In genomic region chr17:68229619-68230018, GRCh38 we compare ENCODE assay signal across 19 cellular contexts.
"Had no signal": no experiment of that assay in that cellular context is flagged by ENCODE, and none has a peak within 500 bp of the region (broad histone marks: within the 10 kb centered on the region; RNA-seq: fewer than 3 reads in every experiment).

No MANE protein-coding gene starts in this region.

- H3K4me3 ChIP-seq: ascending aorta, breast epithelium, gastrocnemius medialis, heart left ventricle, mucosa of descending colon, stomach, thoracic aorta had no signal

- H3K27ac ChIP-seq: ascending aorta, stomach, thoracic aorta had no signal

- H3K9me3 ChIP-seq: ascending aorta, breast epithelium, gastrocnemius medialis, heart left ventricle, mucosa of descending colon, stomach, thoracic aorta had no signal

- ATAC-seq: effector memory CD8-positive, alpha-beta T cell; gastrocnemius medialis; left colon; mucosa of descending colon; naive thymus-derived CD8-positive, alpha-beta T cell had no signal

- H3K27me3 ChIP-seq: ascending aorta, breast epithelium, gastrocnemius medialis, heart left ventricle, stomach had no signal

- H3K36me3 ChIP-seq: ascending aorta, breast epithelium, gastrocnemius medialis, heart left ventricle, thoracic aorta had no signal

- H3K4me1 ChIP-seq: ascending aorta, breast epithelium had no signal

- DNase-seq: activated CD4-positive, alpha-beta T cell treated with anti-CD3 and anti-CD28 coated beads, Interleukin-2, amount 10 ng/mL, durations not matched to agents 7 days and 5 days; activated CD8-positive, alpha-beta memory T cell treated with anti-CD3 and anti-CD28 coated beads, Interleukin-2, amount 50 U/mL, for 48 hours; activated gamma-delta T cell treated with Interleukin-2 at 50 U/mL for 16 hours; activated naive CD8-positive, alpha-beta T cell treated with anti-CD3 and anti-CD28 coated beads, Interleukin-2, amount 10 ng/mL, durations not matched to agents 7 days and 5 days; dermis blood vessel endothelial cell; effector memory CD8-positive, alpha-beta T cell; gastrocnemius medialis; heart left ventricle; left colon; mucosa of descending colon; naive thymus-derived CD8-positive, alpha-beta T cell; nucleus accumbens; retina; stimulated activated CD4-positive, alpha-beta T cell treated with anti-CD3 and anti-CD28 coated beads, Interleukin-15, amount 100 ng/mL, for 24 hours; stimulated activated CD4-positive, alpha-beta T cell treated with anti-CD3 and anti-CD28 coated beads, Interleukin-4, amount 100 ng/mL, for 24 hours; stomach had no signal
